ENCODE assay signal across 8 cellular contexts in the genomic region with DNA sequence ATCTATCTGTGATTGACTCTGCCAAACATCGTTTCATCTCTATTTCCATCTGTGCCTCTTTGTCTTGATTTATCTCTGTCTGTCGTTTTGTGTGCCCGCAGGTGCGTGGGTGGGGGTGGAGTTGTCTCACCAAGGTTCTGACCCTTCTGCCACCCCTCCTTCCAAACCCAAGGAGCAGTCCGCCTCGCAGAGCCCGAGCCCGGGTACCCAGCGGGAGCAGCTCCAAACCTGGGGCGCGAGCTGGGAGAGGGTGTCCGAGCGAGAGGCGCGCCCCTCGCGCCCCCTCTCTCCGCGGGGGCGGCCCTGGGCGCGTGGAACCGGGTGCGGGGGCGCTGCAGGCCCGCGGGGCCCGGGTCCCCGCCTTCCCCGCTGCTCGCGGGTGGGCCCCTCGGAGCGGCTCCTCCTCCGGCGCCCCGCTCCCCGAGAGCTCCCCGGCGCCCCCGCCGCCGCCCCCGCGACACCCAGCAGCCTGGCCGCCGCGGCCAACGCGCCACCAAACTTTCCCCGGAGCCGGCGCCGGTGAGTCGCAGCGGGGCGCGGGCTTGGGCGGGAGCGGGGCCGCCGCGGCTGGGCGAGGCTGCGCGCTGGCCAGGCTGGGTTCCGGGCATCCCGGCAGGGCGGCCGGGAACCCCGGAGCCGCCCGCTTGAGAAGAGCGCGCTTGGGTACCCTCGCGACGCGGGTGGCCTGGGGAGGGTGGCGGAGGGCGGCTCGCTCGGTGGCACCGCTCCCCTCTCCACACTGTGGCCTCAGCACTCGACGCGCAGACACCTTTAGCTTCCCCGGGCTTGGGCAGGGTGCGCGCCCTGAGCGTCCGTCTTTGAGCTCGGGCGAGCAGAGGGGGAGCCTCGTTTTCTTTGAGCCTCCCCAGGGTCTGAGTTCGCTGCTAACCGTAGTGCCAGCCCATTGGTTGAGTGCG. TPM values are rescaled to one million over a fixed set of nuclear protein-coding genes. Genes with fewer than 3 reads are reported as not detected.
A peak's percentile ranks its signal among the peaks of the same experiment; 100 is the strongest.
DNase-seq lines count a peak whose midpoint lies in the region; ATAC-seq and TF ChIP-seq lines count a peak whose summit lies in the region.

A gene with protein sequence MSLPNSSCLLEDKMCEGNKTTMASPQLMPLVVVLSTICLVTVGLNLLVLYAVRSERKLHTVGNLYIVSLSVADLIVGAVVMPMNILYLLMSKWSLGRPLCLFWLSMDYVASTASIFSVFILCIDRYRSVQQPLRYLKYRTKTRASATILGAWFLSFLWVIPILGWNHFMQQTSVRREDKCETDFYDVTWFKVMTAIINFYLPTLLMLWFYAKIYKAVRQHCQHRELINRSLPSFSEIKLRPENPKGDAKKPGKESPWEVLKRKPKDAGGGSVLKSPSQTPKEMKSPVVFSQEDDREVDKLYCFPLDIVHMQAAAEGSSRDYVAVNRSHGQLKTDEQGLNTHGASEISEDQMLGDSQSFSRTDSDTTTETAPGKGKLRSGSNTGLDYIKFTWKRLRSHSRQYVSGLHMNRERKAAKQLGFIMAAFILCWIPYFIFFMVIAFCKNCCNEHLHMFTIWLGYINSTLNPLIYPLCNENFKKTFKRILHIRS (plus strand): TSS at position 458 of the 917 bp plus-strand sequence. CDS start 104,545 bp downstream, outside the sequence.

- TF ChIP-seq RAD21 in SK-N-SH (IDR thresholded peaks at IDR 0.05; ENCODE audit: low read length), result no peak

- TF ChIP-seq CTCF in Calu3 (IDR thresholded peaks at IDR 0.05; ENCODE audit: unreplicated experiment), result no peak
- TF ChIP-seq CTCF in SK-N-SH (IDR thresholded peaks at IDR 0.05), result peak; percentile 16; the same call in 1 of the 2 replicates
- TF ChIP-seq CTCF in fibroblast of lung (conservative IDR thresholded peaks at IDR 0.05 in 1 of 2, IDR thresholded peaks at IDR 0.05 in 1 of 2; ENCODE audit: low read depth in 1 of 2, low read length in 2 of 2), result no peak
- no peak for TF ChIP-seq CTCF in neural progenitor cell (IDR thresholded peaks at IDR 0.05)

- H3K79me2 ChIP-seq in SK-N-SH (ENCODE audit: insufficient read depth) (peaks cover 56% of the 10 kb centered on the region), fibroblast of lung (ENCODE audit: control insufficient read depth, insufficient read depth, low read length) (peaks cover 22% of the 10 kb centered on the region), neural progenitor cell (ENCODE audit: low read depth) (no peaks in the 10 kb centered on the region)

- H3K9me3 ChIP-seq in SK-N-SH (no peaks in the 10 kb centered on the region), fibroblast of lung (ENCODE audit: control insufficient read depth, insufficient read depth, low read depth, low read length) (no peaks in the 10 kb centered on the region), neural progenitor cell (ENCODE audit: low read depth) (no peaks in the 10 kb centered on the region)

- H3K27ac ChIP-seq in SK-N-SH (ENCODE audit: low read depth in 2 of 2, low read length in 1 of 2) (peak within 1 kb of the TSS in 1 of 2 experiments; percentile 85; a peak in 3 of 4 replicates), fibroblast of lung (ENCODE audit: insufficient read depth, low read length) (peak within 1 kb of the TSS; percentile 79), neural progenitor cell (no peak within 1 kb of the TSS)

- WGBS in SK-N-SH (ENCODE audit: low lambda C conversion rate), result 4% methylated on average over 13 of the region's 98 CpGs

- H3K27me3 ChIP-seq in SK-N-SH (ENCODE audit: insufficient read depth), result no peaks in the 10 kb centered on the region
- no peaks in the 10 kb centered on the region for H3K27me3 ChIP-seq in fibroblast of lung (ENCODE audit: control insufficient read depth, insufficient read depth, low read length)
- H3K27me3 ChIP-seq in neural progenitor cell, result peaks cover 99% of the 10 kb centered on the region

- H3K27ac Mint-ChIP-seq in Calu3 (ENCODE audit: unreplicated experiment) (no peak within 1 kb of the TSS), neural progenitor cell (no peak within 1 kb of the TSS)

- intact Hi-C loops in Calu3 (cut with micrococcal nuclease; ENCODE audit: unreplicated experiment), result no loop called here

- H3K9me2 ChIP-seq in SK-N-SH, result no peaks in the 10 kb centered on the region

- TF ChIP-seq EP300 in SK-N-SH (IDR thresholded peaks at IDR 0.05; ENCODE audit: borderline replicate concordance in 1 of 2, low read depth in 1 of 2, low read length in 1 of 2), result no peak; a peak in 1 of 4 replicates

- H3K36me3 Mint-ChIP-seq in Calu3 (ENCODE audit: insufficient read depth, unreplicated experiment), result no peaks in the 10 kb centered on the region
- no peaks in the 10 kb centered on the region for H3K36me3 Mint-ChIP-seq in neural progenitor cell

- no peak for ATAC-seq in GM21619 (IDR thresholded peaks at IDR 0.05; ENCODE audit: unreplicated experiment)

- H3K9ac ChIP-seq in SK-N-SH (peak within 1 kb of the TSS; percentile 96), fibroblast of lung (ENCODE audit: insufficient read depth, low read length) (peak within 1 kb of the TSS; percentile 88), neural progenitor cell (no peak within 1 kb of the TSS)

- H3K27me3 Mint-ChIP-seq in Calu3 (ENCODE audit: unreplicated experiment) (peaks cover 77% of the 10 kb centered on the region), neural progenitor cell (ENCODE audit: insufficient read depth, low read depth) (peaks cover 28% of the 10 kb centered on the region)

- H4K20me1 ChIP-seq in SK-N-SH (ENCODE audit: insufficient read depth) (peaks cover 13% of the 10 kb centered on the region; the same call in 1 of the 2 replicates), fibroblast of lung (ENCODE audit: control insufficient read depth, extremely low read depth, insufficient read depth, low read length) (no peaks in the 10 kb centered on the region), neural progenitor cell (ENCODE audit: low read depth) (peaks cover 5% of the 10 kb centered on the region)

- CTCF ChIA-PET in Calu3 (lab: Charles Lee) (interaction anchor here (0.9 kb wide), 1 partner anchor 181 kb away, joined by 3 read pairs; no protein-coding TSS in a partner anchor), SK-N-SH (lab: Yijun Ruan, JAX) (interaction anchor here (0.6 to 5.7 kb wide), 37 partner anchors 9 to 396 kb away, joined by 3 to 72 read pairs (median 5); no protein-coding TSS in a partner anchor)

- H3K4me3 ChIP-seq in SK-N-SH (ENCODE audit: low read depth in 2 of 2, low read length in 1 of 2) (peak within 1 kb of the TSS; percentile 71 to 86), fibroblast of lung (replicated peaks in 1 of 4; ENCODE audit: control extremely low read depth in 1 of 4, insufficient read depth in 1 of 4, low read depth in 3 of 4, low read length in 4 of 4) (peak within 1 kb of the TSS; percentile 82 to 92 (median 86)), neural progenitor cell (peak within 1 kb of the TSS; percentile 62)

- POLR2A ChIA-PET in SK-N-SH (lab: Yijun Ruan, JAX), result interaction anchor here (1.2 kb wide), 1 partner anchor 118 kb away, joined by 3 read pairs; a partner anchor contains a TSS

- H3K4me1 Mint-ChIP-seq in Calu3 (ENCODE audit: low read depth, unreplicated experiment) (peaks cover 12% of the 10 kb centered on the region), neural progenitor cell (peaks cover 15% of the 10 kb centered on the region)

- H2AFZ ChIP-seq in SK-N-SH (ENCODE audit: low read depth) (peak within 1 kb of the TSS; percentile 37), fibroblast of lung (ENCODE audit: low read length) (peak within 1 kb of the TSS; percentile 56), neural progenitor cell (replicated peaks) (peak within 1 kb of the TSS; percentile 92)

- H3K4me1 ChIP-seq in SK-N-SH (ENCODE audit: control insufficient read depth in 1 of 2, insufficient read depth in 2 of 2, low read depth in 1 of 2, low read length in 1 of 2), result peaks cover 7 to 9% of the 10 kb centered on the region in 2 experiments; a peak in 3 of 4 replicates
- H3K4me1 ChIP-seq in fibroblast of lung (ENCODE audit: control insufficient read depth, extremely low read depth, insufficient read depth, low read length), result peaks cover 6% of the 10 kb centered on the region
- H3K4me1 ChIP-seq in neural progenitor cell, result peaks cover 11% of the 10 kb centered on the region

- DNase-seq in Calu3, result peak; percentile 20
- DNase-seq in SK-N-SH, result peak; percentile 80
- DNase-seq in fibroblast of lung (ENCODE audit: low read depth in 2 of 2), result peak in 1 of 2 donors; percentile 30
- DNase-seq in neural progenitor cell (ENCODE audit: low spot score), result peak; percentile 65
- no peak for DNase-seq in KG1 (lab: John Stamatoyannopoulos, UW)
- DNase-seq in cerebellar nuclear complex (lab: John Stamatoyannopoulos, UW), result no peak
- no peak for DNase-seq in NCI-H1930 (lab: John Stamatoyannopoulos, UW)

- BruUV-seq in Calu3 (replicated peaks; lab: Mats Ljungman, UMichigan), result no TSS peak

- H3K9me3 Mint-ChIP-seq in Calu3 (ENCODE audit: low read depth, unreplicated experiment), result no peaks in the 10 kb centered on the region
- no peaks in the 10 kb centered on the region for H3K9me3 Mint-ChIP-seq in neural progenitor cell

- peak within 1 kb of the TSS; percentile 48 for H3K4me3 Mint-ChIP-seq in Calu3 (ENCODE audit: low read depth, unreplicated experiment)
- H3K4me3 Mint-ChIP-seq in neural progenitor cell, result peak within 1 kb of the TSS; percentile 86

- H3K4me2 ChIP-seq in SK-N-SH, result peak within 1 kb of the TSS; percentile 85
- peak within 1 kb of the TSS; percentile 99 for H3K4me2 ChIP-seq in fibroblast of lung (ENCODE audit: extremely low read depth, insufficient read depth, low read length)
- H3K4me2 ChIP-seq in neural progenitor cell, result peak within 1 kb of the TSS; percentile 98

- peaks cover 0 to 5% of the 10 kb centered on the region in 2 experiments for H3K36me3 ChIP-seq in SK-N-SH (replicated peaks in 1 of 2; ENCODE audit: control insufficient read depth in 1 of 2, insufficient read depth in 2 of 2, low read length in 1 of 2)
- H3K36me3 ChIP-seq in fibroblast of lung (ENCODE audit: control insufficient read depth, insufficient read depth, low read length), result no peaks in the 10 kb centered on the region
- H3K36me3 ChIP-seq in neural progenitor cell, result no peaks in the 10 kb centered on the region

- H3F3A ChIP-seq in SK-N-SH (replicated peaks; ENCODE audit: insufficient read depth), result peaks cover 19% of the 10 kb centered on the region
- H3F3A ChIP-seq in neural progenitor cell (ENCODE audit: low read depth), result peaks cover 6% of the 10 kb centered on the region

TF ChIP-seq in SK-N-SH, 30 proteins besides CTCF, POLR2A, EP300 and RAD21 (continues in another document):
- TF ChIP-seq, protein P1, sequence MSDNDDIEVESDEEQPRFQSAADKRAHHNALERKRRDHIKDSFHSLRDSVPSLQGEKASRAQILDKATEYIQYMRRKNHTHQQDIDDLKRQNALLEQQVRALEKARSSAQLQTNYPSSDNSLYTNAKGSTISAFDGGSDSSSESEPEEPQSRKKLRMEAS (IDR thresholded peaks at IDR 0.05; ENCODE audit: low read depth), result 0 out of 2 replicates have a peak, but pooled peaks have one; percentile 25
- TF ChIP-seq RFX5 (IDR thresholded peaks at IDR 0.05; ENCODE audit: low read length), result no peak

RNA-seq across cellular contexts. Expression of the gene that starts here (rescaled TPM):
- total RNA-seq in Calu3 (2022), result 9.1 and 9.6 TPM in 2 replicates
- polyA plus RNA-seq in SK-N-SH (2012; rRNA removed), result 6.2 and 7.7 TPM in 2 replicates
- 6.9 and 7.3 TPM in 2 replicates for polyA plus RNA-seq in SK-N-SH (2012; cell fraction: cytosol; rRNA removed)
- 3.6 and 7.6 TPM in 2 replicates for polyA plus RNA-seq in SK-N-SH (2012; cell fraction: nucleus; rRNA removed)
- total RNA-seq in fibroblast of lung, result 30.6 and 32.6 TPM in 2 replicates
- polyA plus RNA-seq in fibroblast of lung, result 11.2 and 12.6 TPM in 2 replicates
- 7.5 and 8.7 TPM in 2 replicates for polyA plus RNA-seq in fibroblast of lung (2012)
- 24.5 and 28.1 TPM in 2 replicates for polyA minus RNA-seq in fibroblast of lung (ENCODE audit: low replicate concordance)
- total RNA-seq in neural progenitor cell (ENCODE audit: low replicate concordance), result 0.09 and 0.19 TPM in 2 replicates

Comparison
In these comparisons a context has a peak if more than half of its experiments do, and no peak if none do; other contexts are left out.
1. Peak in DNase-seq, H3K4me3 ChIP-seq and H3K4me2 ChIP-seq in neural progenitor cell; RNA of the gene not detected or under 1 TPM.
2. DNase-seq: peak in Calu3 (single experiment) and SK-N-SH (single experiment); none in KG1 (single experiment), cerebellar nuclear complex (0 of 2) and NCI-H1930 (0 of 2).
3. H2AFZ ChIP-seq: peak in every context shown above with its lines; median percentile 92 in neural progenitor cell; 56 in fibroblast of lung; 37 in SK-N-SH.
4. Peak in every context shown above with its lines, with median percentiles within 50 percentile points of each other: H3K4me2 ChIP-seq and H3K4me3 ChIP-seq.